ENCODE assay signal across 8 cellular contexts in genomic region chr17:2395258-2396170, GRCh38. TPM values are rescaled to one million over a fixed set of nuclear protein-coding genes. Genes with fewer than 3 reads are reported as not detected.
DNase-seq lines count a peak whose midpoint lies in the region; ATAC-seq and TF ChIP-seq lines count a peak whose summit lies in the region.

No MANE protein-coding gene starts in this region.

- H3K36me3 ChIP-seq in CD8-positive, alpha-beta memory T cell (ENCODE audit: insufficient read depth, low read length), result no peaks in the 10 kb centered on the region
- H3K36me3 ChIP-seq in duodenal mucosa (ENCODE audit: control insufficient read depth in 1 of 2, insufficient read depth in 2 of 2, low read length in 2 of 2), result peaks cover 0 to 4% of the 10 kb centered on the region in 2 donors

- peak overlapping the region in 7 of 8 donors; percentile 37 to 100 (median 68) for H3K27ac Mint-ChIP-seq in CD8-positive, alpha-beta memory T cell
- H3K27ac Mint-ChIP-seq in naive B cell, result peak overlapping the region; percentile 21 to 98 (median 83)

- no peaks in the 10 kb centered on the region for H3K9me3 Mint-ChIP-seq in CD8-positive, alpha-beta memory T cell
- H3K9me3 Mint-ChIP-seq in naive B cell, result no peaks in the 10 kb centered on the region

- H3K27me3 Mint-ChIP-seq in CD8-positive, alpha-beta memory T cell, result peaks cover 0 to 4% of the 10 kb centered on the region in 2 donors
- no peaks in the 10 kb centered on the region for H3K27me3 Mint-ChIP-seq in naive B cell

- H3K9me3 ChIP-seq in CD8-positive, alpha-beta memory T cell (ENCODE audit: low read length), result no peaks in the 10 kb centered on the region
- no peaks in the 10 kb centered on the region for H3K9me3 ChIP-seq in duodenal mucosa (ENCODE audit: control insufficient read depth in 1 of 2, low read length in 2 of 2)

- peak overlapping the region; percentile 85 for H3K9ac ChIP-seq in duodenal mucosa (ENCODE audit: low read depth in 1 of 2, low read length in 2 of 2)

- H3K4me1 Mint-ChIP-seq in CD8-positive, alpha-beta memory T cell, result peaks cover 41 to 70% (median 41%) of the 10 kb centered on the region in 3 donors
- H3K4me1 Mint-ChIP-seq in naive B cell, result peaks cover 58 to 72% (median 59%) of the 10 kb centered on the region in 3 donors

- peak overlapping the region; percentile 35 for H3K27ac ChIP-seq in CD8-positive, alpha-beta memory T cell (ENCODE audit: low read depth, low read length)
- peak overlapping the region; percentile 99 for H3K27ac ChIP-seq in duodenal mucosa (ENCODE audit: low read depth, low read length)

- POLR2A ChIA-PET in CD8-positive, alpha-beta memory T cell (lab: Charles Lee), result no interaction called here

- peak in 1 of 5 donors; percentile 34 for DNase-seq in CD8-positive, alpha-beta memory T cell
- DNase-seq in NCI-H460 (ENCODE audit: extremely low read depth, low read depth) (peak; percentile 53), naive B cell (no peak), NCI-H526 treated with DMSO at 0.1 percent for 48 hours (lab: John Stamatoyannopoulos, UW) (no peak), NCI-H2171 treated with DMSO at 0.1 percent for 48 hours (lab: John Stamatoyannopoulos, UW) (no peak), GM10266 (ENCODE audit: extremely low spot score) (no peak)

- H3K4me1 ChIP-seq in CD8-positive, alpha-beta memory T cell (ENCODE audit: insufficient read depth, low read length), result peaks cover 62% of the 10 kb centered on the region
- H3K4me1 ChIP-seq in duodenal mucosa (ENCODE audit: control insufficient read depth in 1 of 2, insufficient read depth in 2 of 2, low read length in 2 of 2), result peaks cover 61 to 66% of the 10 kb centered on the region in 2 donors

- ATAC-seq in naive B cell (ENCODE audit: low read depth in 2 of 2) (no peak), HG03095 (IDR thresholded peaks at IDR 0.05; ENCODE audit: unreplicated experiment) (no peak)

- TF ChIP-seq CTCF in GM10266 (IDR thresholded peaks at IDR 0.05; ENCODE audit: control insufficient read depth, insufficient read depth, low read depth, missing control alignments), result no peak

- CTCF ChIA-PET in CD8-positive, alpha-beta memory T cell (lab: Charles Lee), result no interaction called here

- H3K36me3 Mint-ChIP-seq in CD8-positive, alpha-beta memory T cell, result peaks cover 0 to 13% (median 0%) of the 10 kb centered on the region in 3 donors
- H3K36me3 Mint-ChIP-seq in naive B cell, result no peaks in the 10 kb centered on the region

- H3K27me3 ChIP-seq in CD8-positive, alpha-beta memory T cell (ENCODE audit: insufficient read depth, low read length, poor library complexity, severe bottlenecking), result no peaks in the 10 kb centered on the region
- H3K27me3 ChIP-seq in duodenal mucosa (ENCODE audit: control insufficient read depth in 1 of 2, insufficient read depth in 2 of 2, low read length in 2 of 2), result no peaks in the 10 kb centered on the region

- peak overlapping the region in 6 of 7 donors; percentile 43 to 87 (median 60) for H3K4me3 Mint-ChIP-seq in CD8-positive, alpha-beta memory T cell
- H3K4me3 Mint-ChIP-seq in naive B cell, result peak overlapping the region; percentile 63 to 99 (median 82)

- no peak overlapping the region for H3K4me3 ChIP-seq in CD8-positive, alpha-beta memory T cell (ENCODE audit: low read length)
- H3K4me3 ChIP-seq in duodenal mucosa (ENCODE audit: low read depth in 1 of 2, low read length in 2 of 2), result peak overlapping the region; percentile 45 to 62

RNA-seq across cellular contexts. Expression of gene MNT, which starts 5.3 kb away (rescaled TPM):
- total RNA-seq in CD8-positive, alpha-beta memory T cell, result 10 to 100 TPM; 21.5 to 24.3 TPM
- polyA plus RNA-seq in CD8-positive, alpha-beta memory T cell, result 1.2 TPM
- total RNA-seq in NCI-H460 (2014; rRNA removed; shearing (Covaris generic)), result 8.0 and 10.1 TPM in 2 replicates
- polyA plus RNA-seq in NCI-H460 (2014; cell fraction: nucleus; rRNA removed), result 21.5 and 27.3 TPM in 2 replicates
- polyA plus RNA-seq in naive B cell (ENCODE audit: low read depth in 6 of 6), result 1 to 10 TPM in 2 of 6 donors, under 1 TPM in 4; 0.60 to 1.3 (median 0.90) TPM

RNA-seq across cellular contexts. Expression of gene SGSM2, which starts 58.2 kb away (rescaled TPM):
- total RNA-seq in CD8-positive, alpha-beta memory T cell, result 10 to 100 TPM; 39.8 to 43.1 TPM
- 16.3 TPM for polyA plus RNA-seq in CD8-positive, alpha-beta memory T cell
- 19.1 and 19.4 TPM in 2 replicates for total RNA-seq in NCI-H460 (2014; rRNA removed; shearing (Covaris generic))
- polyA plus RNA-seq in NCI-H460 (2014; cell fraction: nucleus; rRNA removed), result 161 and 205 TPM in 2 replicates
- 10 to 100 TPM in 1 of 6 donors, 1 to 10 TPM in 5; 2.8 to 14.3 (median 4.4) TPM for polyA plus RNA-seq in naive B cell (ENCODE audit: low read depth in 6 of 6)

RNA-seq across cellular contexts. Expression of gene TSR1, which starts 59.3 kb away (rescaled TPM):
- 10 to 100 TPM; 97.7 to 99.4 TPM for total RNA-seq in CD8-positive, alpha-beta memory T cell
- 22.0 TPM for polyA plus RNA-seq in CD8-positive, alpha-beta memory T cell
- total RNA-seq in NCI-H460 (2014; rRNA removed; shearing (Covaris generic)), result 39.9 and 50.1 TPM in 2 replicates
- polyA plus RNA-seq in NCI-H460 (2014; cell fraction: nucleus; rRNA removed), result 100 and 115 TPM in 2 replicates
- 10 to 100 TPM; 12.5 to 19.5 (median 14.3) TPM for polyA plus RNA-seq in naive B cell (ENCODE audit: low read depth in 6 of 6)
